ENCODE assay signal across 9 cellular contexts in the genomic region with DNA sequence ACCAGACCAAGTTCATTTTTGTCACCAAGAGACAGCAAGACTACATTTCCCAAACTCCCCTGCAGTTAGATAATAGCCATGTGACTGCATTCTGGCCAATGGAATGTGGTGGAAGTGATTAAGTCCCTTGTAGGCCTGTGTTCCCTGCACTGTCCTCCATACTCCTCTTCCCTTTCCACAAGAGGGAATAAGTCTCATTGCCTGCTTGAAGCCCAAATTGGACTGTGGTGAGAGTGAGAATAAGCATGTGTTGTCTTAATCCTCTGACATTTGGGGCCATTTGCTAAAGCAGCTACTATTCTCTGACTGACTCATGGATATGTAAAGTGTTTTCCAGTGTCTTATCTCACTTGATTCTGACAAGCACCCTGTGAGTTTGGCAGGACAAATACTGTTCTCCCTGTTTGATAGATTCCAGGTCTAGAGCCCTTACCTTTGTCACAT. TPM values are rescaled to one million over a fixed set of nuclear protein-coding genes. Genes with fewer than 3 reads are reported as not detected.
DNase-seq lines count a peak whose midpoint lies in the region; ATAC-seq lines count a peak whose summit lies in the region.
"Had no signal": no experiment of that assay in that cellular context is flagged by ENCODE, and none has a peak within 500 bp of the region (broad histone marks: within the 10 kb centered on the region; RNA-seq: fewer than 3 reads in every experiment).

No MANE protein-coding gene starts in this region.

- no peak for ATAC-seq in HG02798 (IDR thresholded peaks at IDR 0.05; ENCODE audit: poor library complexity, unreplicated experiment)
- no peak for ATAC-seq in GM18511 (IDR thresholded peaks at IDR 0.05; ENCODE audit: unreplicated experiment)

- DNase-seq in AG08396 (ENCODE audit: low spot score) (peak; percentile 53), HS-5 (ENCODE audit: low read depth) (peak; percentile 20), astrocyte of the hippocampus (ENCODE audit: low read depth, low spot score) (peak; percentile 64), kidney glomerular epithelial cell (lab: John Stamatoyannopoulos, UW) (peak; percentile 12), NCI-H2029 treated with DMSO at 0.1 percent for 48 hours (lab: John Stamatoyannopoulos, UW) (no peak), mucosa of gallbladder (ENCODE audit: low spot score) (no peak)
- DNase-seq: activated naive CD4-positive, alpha-beta T cell treated with anti-CD3 and anti-CD28 coated beads, Interleukin-2, amount 50 U/mL, for 16 hours had no signal

RNA-seq across cellular contexts. Expression of gene PIK3R6, which starts 20.7 kb away (rescaled TPM):
- 2.8 TPM for total RNA-seq in mucosa of gallbladder

RNA-seq across cellular contexts. Expression of gene MFSD6L, which starts 47.6 kb away (rescaled TPM):
- total RNA-seq in mucosa of gallbladder = 2.9 TPM

Comparison
In these comparisons a context has a peak if more than half of its experiments do, and no peak if none do; other contexts are left out.
1. DNase-seq: peak in AG08396 (single experiment), HS-5 (single experiment), astrocyte of the hippocampus (single experiment) and kidney glomerular epithelial cell (single experiment); none in NCI-H2029 treated with DMSO at 0.1 percent for 48 hours (single experiment) and mucosa of gallbladder (single experiment).